Comparison of ENCODE assay signal across 1 cellular context in the genomic region with DNA sequence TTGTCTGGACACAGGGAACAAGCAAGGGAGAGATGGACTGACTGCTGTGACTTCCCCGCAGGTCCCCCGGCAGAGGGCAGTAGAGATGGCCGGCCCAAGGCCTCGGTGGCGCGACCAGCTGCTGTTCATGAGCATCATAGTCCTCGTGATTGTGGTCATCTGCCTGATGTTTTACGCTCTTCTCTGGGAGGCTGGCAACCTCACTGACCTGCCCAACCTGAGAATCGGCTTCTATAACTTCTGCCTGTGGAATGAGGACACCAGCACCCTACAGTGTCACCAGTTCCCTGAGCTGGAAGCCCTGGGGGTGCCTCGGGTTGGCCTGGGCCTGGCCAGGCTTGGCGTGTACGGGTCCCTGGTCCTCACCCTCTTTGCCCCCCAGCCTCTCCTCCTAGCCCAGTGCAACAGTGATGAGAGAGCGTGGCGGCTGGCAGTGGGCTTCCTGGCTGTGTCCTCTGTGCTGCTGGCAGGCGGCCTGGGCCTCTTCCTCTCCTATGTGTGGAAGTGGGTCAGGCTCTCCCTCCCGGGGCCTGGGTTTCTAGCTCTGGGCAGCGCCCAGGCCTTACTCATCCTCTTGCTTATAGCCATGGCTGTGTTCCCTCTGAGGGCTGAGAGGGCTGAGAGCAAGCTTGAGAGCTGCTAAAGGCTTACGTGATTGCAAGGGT.
TF ChIP-seq lines count a peak whose summit lies in the region.

No MANE protein-coding gene starts in this region.

TF ChIP-seq in K562, 482 proteins besides CTCF, POLR2A, EP300 and RAD21 (continued from another document):
- TF ChIP-seq, protein P1, sequence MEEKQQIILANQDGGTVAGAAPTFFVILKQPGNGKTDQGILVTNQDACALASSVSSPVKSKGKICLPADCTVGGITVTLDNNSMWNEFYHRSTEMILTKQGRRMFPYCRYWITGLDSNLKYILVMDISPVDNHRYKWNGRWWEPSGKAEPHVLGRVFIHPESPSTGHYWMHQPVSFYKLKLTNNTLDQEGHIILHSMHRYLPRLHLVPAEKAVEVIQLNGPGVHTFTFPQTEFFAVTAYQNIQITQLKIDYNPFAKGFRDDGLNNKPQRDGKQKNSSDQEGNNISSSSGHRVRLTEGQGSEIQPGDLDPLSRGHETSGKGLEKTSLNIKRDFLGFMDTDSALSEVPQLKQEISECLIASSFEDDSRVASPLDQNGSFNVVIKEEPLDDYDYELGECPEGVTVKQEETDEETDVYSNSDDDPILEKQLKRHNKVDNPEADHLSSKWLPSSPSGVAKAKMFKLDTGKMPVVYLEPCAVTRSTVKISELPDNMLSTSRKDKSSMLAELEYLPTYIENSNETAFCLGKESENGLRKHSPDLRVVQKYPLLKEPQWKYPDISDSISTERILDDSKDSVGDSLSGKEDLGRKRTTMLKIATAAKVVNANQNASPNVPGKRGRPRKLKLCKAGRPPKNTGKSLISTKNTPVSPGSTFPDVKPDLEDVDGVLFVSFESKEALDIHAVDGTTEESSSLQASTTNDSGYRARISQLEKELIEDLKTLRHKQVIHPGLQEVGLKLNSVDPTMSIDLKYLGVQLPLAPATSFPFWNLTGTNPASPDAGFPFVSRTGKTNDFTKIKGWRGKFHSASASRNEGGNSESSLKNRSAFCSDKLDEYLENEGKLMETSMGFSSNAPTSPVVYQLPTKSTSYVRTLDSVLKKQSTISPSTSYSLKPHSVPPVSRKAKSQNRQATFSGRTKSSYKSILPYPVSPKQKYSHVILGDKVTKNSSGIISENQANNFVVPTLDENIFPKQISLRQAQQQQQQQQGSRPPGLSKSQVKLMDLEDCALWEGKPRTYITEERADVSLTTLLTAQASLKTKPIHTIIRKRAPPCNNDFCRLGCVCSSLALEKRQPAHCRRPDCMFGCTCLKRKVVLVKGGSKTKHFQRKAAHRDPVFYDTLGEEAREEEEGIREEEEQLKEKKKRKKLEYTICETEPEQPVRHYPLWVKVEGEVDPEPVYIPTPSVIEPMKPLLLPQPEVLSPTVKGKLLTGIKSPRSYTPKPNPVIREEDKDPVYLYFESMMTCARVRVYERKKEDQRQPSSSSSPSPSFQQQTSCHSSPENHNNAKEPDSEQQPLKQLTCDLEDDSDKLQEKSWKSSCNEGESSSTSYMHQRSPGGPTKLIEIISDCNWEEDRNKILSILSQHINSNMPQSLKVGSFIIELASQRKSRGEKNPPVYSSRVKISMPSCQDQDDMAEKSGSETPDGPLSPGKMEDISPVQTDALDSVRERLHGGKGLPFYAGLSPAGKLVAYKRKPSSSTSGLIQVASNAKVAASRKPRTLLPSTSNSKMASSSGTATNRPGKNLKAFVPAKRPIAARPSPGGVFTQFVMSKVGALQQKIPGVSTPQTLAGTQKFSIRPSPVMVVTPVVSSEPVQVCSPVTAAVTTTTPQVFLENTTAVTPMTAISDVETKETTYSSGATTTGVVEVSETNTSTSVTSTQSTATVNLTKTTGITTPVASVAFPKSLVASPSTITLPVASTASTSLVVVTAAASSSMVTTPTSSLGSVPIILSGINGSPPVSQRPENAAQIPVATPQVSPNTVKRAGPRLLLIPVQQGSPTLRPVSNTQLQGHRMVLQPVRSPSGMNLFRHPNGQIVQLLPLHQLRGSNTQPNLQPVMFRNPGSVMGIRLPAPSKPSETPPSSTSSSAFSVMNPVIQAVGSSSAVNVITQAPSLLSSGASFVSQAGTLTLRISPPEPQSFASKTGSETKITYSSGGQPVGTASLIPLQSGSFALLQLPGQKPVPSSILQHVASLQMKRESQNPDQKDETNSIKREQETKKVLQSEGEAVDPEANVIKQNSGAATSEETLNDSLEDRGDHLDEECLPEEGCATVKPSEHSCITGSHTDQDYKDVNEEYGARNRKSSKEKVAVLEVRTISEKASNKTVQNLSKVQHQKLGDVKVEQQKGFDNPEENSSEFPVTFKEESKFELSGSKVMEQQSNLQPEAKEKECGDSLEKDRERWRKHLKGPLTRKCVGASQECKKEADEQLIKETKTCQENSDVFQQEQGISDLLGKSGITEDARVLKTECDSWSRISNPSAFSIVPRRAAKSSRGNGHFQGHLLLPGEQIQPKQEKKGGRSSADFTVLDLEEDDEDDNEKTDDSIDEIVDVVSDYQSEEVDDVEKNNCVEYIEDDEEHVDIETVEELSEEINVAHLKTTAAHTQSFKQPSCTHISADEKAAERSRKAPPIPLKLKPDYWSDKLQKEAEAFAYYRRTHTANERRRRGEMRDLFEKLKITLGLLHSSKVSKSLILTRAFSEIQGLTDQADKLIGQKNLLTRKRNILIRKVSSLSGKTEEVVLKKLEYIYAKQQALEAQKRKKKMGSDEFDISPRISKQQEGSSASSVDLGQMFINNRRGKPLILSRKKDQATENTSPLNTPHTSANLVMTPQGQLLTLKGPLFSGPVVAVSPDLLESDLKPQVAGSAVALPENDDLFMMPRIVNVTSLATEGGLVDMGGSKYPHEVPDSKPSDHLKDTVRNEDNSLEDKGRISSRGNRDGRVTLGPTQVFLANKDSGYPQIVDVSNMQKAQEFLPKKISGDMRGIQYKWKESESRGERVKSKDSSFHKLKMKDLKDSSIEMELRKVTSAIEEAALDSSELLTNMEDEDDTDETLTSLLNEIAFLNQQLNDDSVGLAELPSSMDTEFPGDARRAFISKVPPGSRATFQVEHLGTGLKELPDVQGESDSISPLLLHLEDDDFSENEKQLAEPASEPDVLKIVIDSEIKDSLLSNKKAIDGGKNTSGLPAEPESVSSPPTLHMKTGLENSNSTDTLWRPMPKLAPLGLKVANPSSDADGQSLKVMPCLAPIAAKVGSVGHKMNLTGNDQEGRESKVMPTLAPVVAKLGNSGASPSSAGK (IDR thresholded peaks at IDR 0.05) = no peak
- TF ChIP-seq HMGN3 (IDR thresholded peaks at IDR 0.05; ENCODE audit: borderline replicate concordance, extremely low read depth, insufficient read length, low read depth, low read length) = peak; percentile 39
- no peak for TF ChIP-seq ARID3A (IDR thresholded peaks at IDR 0.05; ENCODE audit: borderline replicate concordance, low read depth, low read length)
- no peak for TF ChIP-seq HDAC6 (IDR thresholded peaks at IDR 0.05; ENCODE audit: low read depth, low read length)
- TF ChIP-seq MEF2A (IDR thresholded peaks at IDR 0.05; ENCODE audit: control insufficient read depth, low read depth, low read length) = no peak
- no peak for TF ChIP-seq ZBTB26 (CRISPR knock-in tag; IDR thresholded peaks at IDR 0.05)
- no peak for TF ChIP-seq ZNF347 (CRISPR knock-in tag; IDR thresholded peaks at IDR 0.05; ENCODE audit: low read depth)
- no peak for TF ChIP-seq MYBL2 (IDR thresholded peaks at IDR 0.05; ENCODE audit: low read depth)
- TF ChIP-seq MYBL2 (CRISPR knock-in tag; IDR thresholded peaks at IDR 0.05; ENCODE audit: borderline replicate concordance) = no peak
- no peak for TF ChIP-seq ZNF780A (CRISPR knock-in tag; IDR thresholded peaks at IDR 0.05)
- TF ChIP-seq ZNF384 (IDR thresholded peaks at IDR 0.05; ENCODE audit: low read depth, low read length) = no peak
- TF ChIP-seq, protein P2, sequence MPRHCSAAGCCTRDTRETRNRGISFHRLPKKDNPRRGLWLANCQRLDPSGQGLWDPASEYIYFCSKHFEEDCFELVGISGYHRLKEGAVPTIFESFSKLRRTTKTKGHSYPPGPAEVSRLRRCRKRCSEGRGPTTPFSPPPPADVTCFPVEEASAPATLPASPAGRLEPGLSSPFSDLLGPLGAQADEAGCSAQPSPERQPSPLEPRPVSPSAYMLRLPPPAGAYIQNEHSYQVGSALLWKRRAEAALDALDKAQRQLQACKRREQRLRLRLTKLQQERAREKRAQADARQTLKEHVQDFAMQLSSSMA (CRISPR knock-in tag; IDR thresholded peaks at IDR 0.05) = 0 out of 2 replicates have a peak, but pooled peaks have one; percentile 51
- peak; percentile 4 for TF ChIP-seq ZNF146 (CRISPR knock-in tag; IDR thresholded peaks at IDR 0.05; ENCODE audit: unreplicated experiment)
- TF ChIP-seq POLR3G (IDR thresholded peaks at IDR 0.05; ENCODE audit: extremely low read depth, insufficient read length, insufficient replicate concordance) = no peak
- TF ChIP-seq, protein P3, sequence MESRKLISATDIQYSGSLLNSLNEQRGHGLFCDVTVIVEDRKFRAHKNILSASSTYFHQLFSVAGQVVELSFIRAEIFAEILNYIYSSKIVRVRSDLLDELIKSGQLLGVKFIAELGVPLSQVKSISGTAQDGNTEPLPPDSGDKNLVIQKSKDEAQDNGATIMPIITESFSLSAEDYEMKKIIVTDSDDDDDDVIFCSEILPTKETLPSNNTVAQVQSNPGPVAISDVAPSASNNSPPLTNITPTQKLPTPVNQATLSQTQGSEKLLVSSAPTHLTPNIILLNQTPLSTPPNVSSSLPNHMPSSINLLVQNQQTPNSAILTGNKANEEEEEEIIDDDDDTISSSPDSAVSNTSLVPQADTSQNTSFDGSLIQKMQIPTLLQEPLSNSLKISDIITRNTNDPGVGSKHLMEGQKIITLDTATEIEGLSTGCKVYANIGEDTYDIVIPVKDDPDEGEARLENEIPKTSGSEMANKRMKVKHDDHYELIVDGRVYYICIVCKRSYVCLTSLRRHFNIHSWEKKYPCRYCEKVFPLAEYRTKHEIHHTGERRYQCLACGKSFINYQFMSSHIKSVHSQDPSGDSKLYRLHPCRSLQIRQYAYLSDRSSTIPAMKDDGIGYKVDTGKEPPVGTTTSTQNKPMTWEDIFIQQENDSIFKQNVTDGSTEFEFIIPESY (CRISPR knock-in tag; IDR thresholded peaks at IDR 0.05) = peak; percentile 88
- no peak for TF ChIP-seq NFRKB (IDR thresholded peaks at IDR 0.05; ENCODE audit: low read depth)
- TF ChIP-seq DPF2 (IDR thresholded peaks at IDR 0.05) = no peak
- no peak for TF ChIP-seq SRSF9 (IDR thresholded peaks at IDR 0.05; ENCODE audit: borderline replicate concordance, low read depth, low read length)
- no peak for TF ChIP-seq SMAD4 (CRISPR knock-in tag; conservative IDR thresholded peaks at IDR 0.05)
- no peak for TF ChIP-seq SIN3B (IDR thresholded peaks at IDR 0.05; ENCODE audit: low read depth)
- TF ChIP-seq PHB2 (IDR thresholded peaks at IDR 0.05; ENCODE audit: low read depth) = no peak
